In the genomic region with DNA sequence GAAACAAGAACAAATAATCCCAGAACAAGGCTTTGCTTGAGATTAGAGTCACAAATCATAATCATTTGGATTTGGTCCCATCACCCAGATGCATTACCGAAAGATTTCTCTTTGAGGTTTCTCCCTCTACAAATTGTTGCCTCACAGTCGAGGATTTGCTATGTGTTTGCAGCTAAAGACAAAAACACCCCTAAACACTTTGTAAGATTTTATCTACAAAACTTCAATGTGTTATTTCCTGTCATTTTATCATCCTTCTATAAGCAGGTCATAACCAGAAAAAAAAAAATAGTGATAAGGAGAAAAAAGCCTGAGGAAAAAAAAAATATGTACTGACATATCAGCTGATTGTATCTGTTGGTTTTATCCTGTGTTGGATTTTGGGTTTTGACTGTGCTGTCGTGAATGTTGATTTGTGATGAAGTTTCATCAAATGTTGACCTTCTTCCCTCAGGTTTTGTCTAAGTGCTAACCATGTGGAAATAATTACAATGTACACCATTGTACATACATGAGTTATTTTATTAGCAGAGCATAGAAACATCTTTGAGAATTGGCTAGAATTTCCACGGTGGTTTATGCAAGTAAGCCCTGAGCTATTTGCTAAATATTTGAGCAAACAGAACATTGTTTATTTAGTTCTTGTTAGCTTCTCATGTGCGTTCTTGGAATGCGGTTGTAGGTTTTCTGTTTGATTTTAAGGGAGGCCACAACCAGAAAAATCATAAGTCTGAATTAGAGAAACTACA, we compare ENCODE assay signal across 14 cellular contexts.
A peak's percentile ranks its signal among the peaks of the same experiment; 100 is the strongest.
DNase-seq lines count a peak whose midpoint lies in the region; ATAC-seq and TF ChIP-seq lines count a peak whose summit lies in the region.
"Had no signal": no experiment of that assay in that cellular context is flagged by ENCODE, and none has a peak within 500 bp of the region (broad histone marks: within the 10 kb centered on the region; RNA-seq: fewer than 3 reads in every experiment).

No MANE protein-coding gene starts in this region.

- no CpG with 5 or more reads among the region's 6 CpGs for WGBS in IMR-90 (ENCODE audit: extremely low coverage in 2 of 2, insufficient read length in 1 of 2), 2 experiments

- dilution Hi-C loops in IMR-90 (cut with HindIII; ENCODE audit: low sequenced_read_pairs, unreplicated experiment) = no loop called here

- H3K4me3 ChIP-seq in IMR-90 (ENCODE audit: insufficient read depth, low read depth, low read length) (no peak overlapping the region), brain microvascular endothelial cell (ENCODE audit: low read depth, low read length) (no peak overlapping the region)
- H3K4me3 ChIP-seq: K562 had no signal

- no peak overlapping the region for H2BK5ac ChIP-seq in IMR-90 (ENCODE audit: low read depth, low read length, poor library complexity, severe bottlenecking)

- no peaks in the 10 kb centered on the region for H3K36me3 Mint-ChIP-seq in mesothelial cell of epicardium
- H3K36me3 Mint-ChIP-seq: CD4-positive, CD25-positive, alpha-beta regulatory T cell had no signal

- intact Hi-C loops in IMR-90 (cut with micrococcal nuclease) = no loop called here

- no peak overlapping the region for H2AK9ac ChIP-seq in IMR-90 (replicated peaks; ENCODE audit: low read depth, low read length, poor library complexity)

- no peak for TF ChIP-seq RAD21 in IMR-90 (IDR thresholded peaks at IDR 0.05; ENCODE audit: low read length)

- no peaks in the 10 kb centered on the region for H4K20me1 ChIP-seq in IMR-90 (ENCODE audit: insufficient read depth, low read length)

- H2BK120ac ChIP-seq in IMR-90 (ENCODE audit: low read depth, low read length) = no peak overlapping the region

- no peak overlapping the region for H3K4me2 ChIP-seq in IMR-90 (ENCODE audit: low read depth, low read length)

- TF ChIP-seq CTCF in 22Rv1 (IDR thresholded peaks at IDR 0.05) (no peak), IMR-90 (conservative IDR thresholded peaks at IDR 0.05; ENCODE audit: low read depth, low read length) (no peak), brain microvascular endothelial cell (IDR thresholded peaks at IDR 0.05; ENCODE audit: low read depth, low read length, missing control alignments) (no peak), mesothelial cell of epicardium (IDR thresholded peaks at IDR 0.05; ENCODE audit: unreplicated experiment) (no peak)

- no peaks in the 10 kb centered on the region for H3K9me1 ChIP-seq in IMR-90 (ENCODE audit: insufficient read depth, low read length)

- H3K79me1 ChIP-seq in IMR-90 (ENCODE audit: low read depth in 1 of 2, low read length in 2 of 2) = no peaks in the 10 kb centered on the region

- H3K27ac Mint-ChIP-seq in mesothelial cell of epicardium = peak overlapping the region; percentile 79
- H3K27ac Mint-ChIP-seq: CD4-positive, CD25-positive, alpha-beta regulatory T cell had no signal

- CTCF ChIA-PET in IMR-90 (lab: Yijun Ruan, JAX) = interaction anchor here (0.7 kb wide), 1 partner anchor 80 kb away, joined by 3 read pairs; no protein-coding TSS in a partner anchor

- H3K36me3 ChIP-seq in IMR-90 (ENCODE audit: control insufficient read depth, insufficient read depth, low read length) (no peaks in the 10 kb centered on the region), brain microvascular endothelial cell (replicated peaks) (no peaks in the 10 kb centered on the region)

- H3K4ac ChIP-seq in IMR-90 (ENCODE audit: low read depth, low read length) = no peak overlapping the region

- H3K4me1 ChIP-seq in IMR-90 (ENCODE audit: control insufficient read depth, insufficient read depth, low read length) = no peaks in the 10 kb centered on the region

- peak overlapping the region; percentile 50 for H3K27ac ChIP-seq in 22Rv1
- H3K27ac ChIP-seq in IMR-90 (ENCODE audit: insufficient read depth, low read length) = no peak overlapping the region
- peak overlapping the region; percentile 0 for H3K27ac ChIP-seq in brain microvascular endothelial cell

- no TSS peak for BruUV-seq in IMR-90 (replicated peaks; lab: Mats Ljungman, UMichigan)

- DNase-seq in IMR-90 (peak; percentile 1), brain microvascular endothelial cell (peak; percentile 38), mesothelial cell of epicardium (ENCODE audit: low spot score in 2 of 2, unreplicated experiment in 2 of 2) (no peak), pons (ENCODE audit: low spot score) (no peak), midbrain (lab: John Stamatoyannopoulos, UW) (no peak), GOT3 (lab: John Stamatoyannopoulos, UW) (no peak)
- DNase-seq in activated T-cell treated with anti-CD3 and anti-CD28 coated beads, Interleukin-2, amount 50 U/mL, for 1 hour = no peak
- DNase-seq: activated naive CD4-positive, alpha-beta T cell; CD4-positive, CD25-positive, alpha-beta regulatory T cell; effector memory CD4-positive, alpha-beta T cell; left ventricle myocardium superior; stimulated activated CD4-positive, alpha-beta T cell treated with anti-CD3 and anti-CD28 coated beads, Interleukin-12 subunit alpha, Interleukin-12 subunit beta, amount 100 ng/mL, for 4 hours had no signal

- POLR2A ChIA-PET in IMR-90 (lab: Charles Lee; ENCODE audit: unreplicated experiment) = interaction anchor here (0.5 kb wide), 1 partner anchor 1547 kb away, joined by 3 read pairs; no protein-coding TSS in a partner anchor

- H3K23ac ChIP-seq in IMR-90 (ENCODE audit: low read depth, low read length) = no peak overlapping the region

- no peak overlapping the region for H4K5ac ChIP-seq in IMR-90 (ENCODE audit: low read depth, low read length)

- H3K9me3 ChIP-seq in IMR-90 (ENCODE audit: control insufficient read depth, insufficient read depth, low read length) = no peaks in the 10 kb centered on the region

- in situ Hi-C loops in IMR-90 (cut with MboI; ENCODE audit: low sequenced_read_pairs) = no loop called here
- in situ Hi-C loops in brain microvascular endothelial cell (cut with HindIII; ENCODE audit: low pct_ligation_motif_present, low sequenced_read_pairs) = no loop called here

- no peak overlapping the region for H4K91ac ChIP-seq in IMR-90 (ENCODE audit: insufficient read depth, low read depth, low read length)

- H2BK20ac ChIP-seq in IMR-90 (ENCODE audit: low read depth, low read length) = no peak overlapping the region

- H3K4me3 Mint-ChIP-seq in mesothelial cell of epicardium = no peak overlapping the region
- H3K4me3 Mint-ChIP-seq: CD4-positive, CD25-positive, alpha-beta regulatory T cell had no signal

- H2AFZ ChIP-seq in IMR-90 (replicated peaks; ENCODE audit: low read length, poor library complexity) = no peak overlapping the region

- peaks cover 13% of the 10 kb centered on the region for H3K4me1 Mint-ChIP-seq in mesothelial cell of epicardium
- H3K4me1 Mint-ChIP-seq: CD4-positive, CD25-positive, alpha-beta regulatory T cell had no signal

- H3K9me3 Mint-ChIP-seq in mesothelial cell of epicardium = no peaks in the 10 kb centered on the region

- no peak overlapping the region for H2AK5ac ChIP-seq in IMR-90 (ENCODE audit: low read depth, low read length)

- no peak overlapping the region for H3K14ac ChIP-seq in IMR-90 (replicated peaks; ENCODE audit: low read depth, low read length)

- no peak overlapping the region for H4K8ac ChIP-seq in IMR-90 (ENCODE audit: low read depth in 2 of 2, low read length in 2 of 2)

- ATAC-seq in IMR-90 (ENCODE audit: low read depth) = peak; percentile 29; the same call in 1 of the 2 replicates
- ATAC-seq: K562 had no signal

- H3K56ac ChIP-seq in IMR-90 (ENCODE audit: extremely low read depth, insufficient read depth, low read length) = no peak overlapping the region

- H3K18ac ChIP-seq in IMR-90 (ENCODE audit: low read depth, low read length) = no peak overlapping the region

- no peak for TF ChIP-seq POLR2A in IMR-90 (IDR thresholded peaks at IDR 0.05; ENCODE audit: low read depth, low read length)

- H3K27me3 ChIP-seq in IMR-90 (ENCODE audit: control insufficient read depth, insufficient read depth, low read length) (no peaks in the 10 kb centered on the region), brain microvascular endothelial cell (replicated peaks) (no peaks in the 10 kb centered on the region)

- H3K9ac ChIP-seq in IMR-90 (ENCODE audit: low read depth, low read length) = no peak overlapping the region

- peaks cover 6% of the 10 kb centered on the region for H3K27me3 Mint-ChIP-seq in mesothelial cell of epicardium (ENCODE audit: low read depth)
- H3K27me3 Mint-ChIP-seq: CD4-positive, CD25-positive, alpha-beta regulatory T cell had no signal

- no peak overlapping the region for H2BK15ac ChIP-seq in IMR-90 (ENCODE audit: low read depth, low read length)

TF ChIP-seq in IMR-90, 13 proteins besides CTCF, POLR2A, EP300 and RAD21:
- no peak for TF ChIP-seq FOS (IDR thresholded peaks at IDR 0.05; ENCODE audit: low read depth, low read length)
- TF ChIP-seq CEBPB (IDR thresholded peaks at IDR 0.05; ENCODE audit: low read depth, low read length) = no peak
TF ChIP-seq in IMR-90: peak in this region for 0.

Comparison
In these comparisons a context has a peak if more than half of its experiments do, and no peak if none do; other contexts are left out.
1. DNase-seq: peak in IMR-90 (single experiment) and brain microvascular endothelial cell (single experiment); none in mesothelial cell of epicardium (0 of 2), pons (single experiment), activated T-cell treated with anti-CD3 and anti-CD28 coated beads, Interleukin-2, amount 50 U/mL, for 1 hour (single experiment), midbrain (single experiment) and GOT3 (single experiment).